Comparison of ENCODE assay signal across 8 cellular contexts in genomic region chr1:173190101-173190895, GRCh38. TPM values are rescaled to one million over a fixed set of nuclear protein-coding genes. Genes with fewer than 3 reads are reported as not detected.
DNase-seq lines count a peak whose midpoint lies in the region; ATAC-seq and TF ChIP-seq lines count a peak whose summit lies in the region.

No MANE protein-coding gene starts in this region.

- no peak overlapping the region for H3K9ac ChIP-seq in liver (ENCODE audit: low read depth in 1 of 2, low read length in 2 of 2)

- intact Hi-C loops in transverse colon (cut with DNase I; ENCODE audit: low total_unique reads), result no loop called here

- DNase-seq in DMS 273 treated with DMSO at 0.1 percent for 48 hours (lab: John Stamatoyannopoulos, UW) (peak; percentile 40), NCI-H1105 treated with DMSO at 0.1 percent for 48 hours (lab: John Stamatoyannopoulos, UW) (peak; percentile 41), cerebellar cortex (ENCODE audit: low spot score) (peak; percentile 42), transverse colon (peak; percentile 79), DMS79 (lab: John Stamatoyannopoulos, UW) (no peak), ecto neural progenitor cell (ENCODE audit: low spot score) (no peak)

- in situ Hi-C loops in transverse colon (cut with MboI; ENCODE audit: low pct_ligation_motif_present in 1 of 4, low pct_unique_long_range_greater_than_20kb in 1 of 4, low sequenced_read_pairs in 3 of 4), result no loop called here

- H3K4me3 ChIP-seq in liver (ENCODE audit: low read depth in 1 of 3, low read length in 3 of 3) (no peak overlapping the region), transverse colon (no peak overlapping the region)

- no peak for TF ChIP-seq EP300 in transverse colon (IDR thresholded peaks at IDR 0.05; ENCODE audit: low read depth)

- TF ChIP-seq CTCF in liver (IDR thresholded peaks at IDR 0.05; ENCODE audit: low read depth, low read length, missing input control), result no peak
- TF ChIP-seq CTCF in transverse colon (IDR thresholded peaks at IDR 0.05), result no peak

- no peaks in the 10 kb centered on the region for H3K9me3 ChIP-seq in liver (ENCODE audit: control insufficient read depth in 4 of 4, low read length in 3 of 4)
- no peaks in the 10 kb centered on the region for H3K9me3 ChIP-seq in transverse colon

- H3K27ac ChIP-seq in liver (ENCODE audit: low read depth in 1 of 2, low read length in 2 of 2) (peak overlapping the region; percentile 77 to 81), transverse colon (peak overlapping the region; percentile 49 to 71 (median 60))

- H3K27me3 ChIP-seq in liver (ENCODE audit: control insufficient read depth in 4 of 4, insufficient read depth in 4 of 4, low read length in 3 of 4) (no peaks in the 10 kb centered on the region), transverse colon (no peaks in the 10 kb centered on the region)

- H3K36me3 ChIP-seq in liver (ENCODE audit: control insufficient read depth in 4 of 4, insufficient read depth in 3 of 4, low read depth in 1 of 4, low read length in 3 of 4), result no peaks in the 10 kb centered on the region
- no peaks in the 10 kb centered on the region for H3K36me3 ChIP-seq in transverse colon

- peak; percentile 68 to 76 for TF ChIP-seq RAD21 in liver (IDR thresholded peaks at IDR 0.05)

- no peak for ATAC-seq in GM19328 (IDR thresholded peaks at IDR 0.05; ENCODE audit: unreplicated experiment)

- no peak for TF ChIP-seq POLR2A in transverse colon (IDR thresholded peaks at IDR 0.05)

- 19% methylated on average over 10 of the region's 10 CpGs for WGBS in liver
- 34 to 45% methylated on average over 5 to 10 of the region's 10 CpGs for WGBS in transverse colon (ENCODE audit: low coverage in 1 of 2), 2 donors

- H3K4me1 ChIP-seq in liver (ENCODE audit: control insufficient read depth in 4 of 4, insufficient read depth in 4 of 4, low read length in 3 of 4) (peaks cover 3 to 15% (median 10%) of the 10 kb centered on the region in 4 donors), transverse colon (peaks cover 11 to 22% (median 13%) of the 10 kb centered on the region in 4 donors)

TF ChIP-seq in liver, 16 proteins besides CTCF, POLR2A, EP300 and RAD21:
- peak; percentile 93 for TF ChIP-seq SP1 (IDR thresholded peaks at IDR 0.05)
- peak; percentile 99 for TF ChIP-seq MAX (IDR thresholded peaks at IDR 0.05)
- TF ChIP-seq RXRA (IDR thresholded peaks at IDR 0.05), result peak; percentile 97 to 99
- peak; percentile 71 for TF ChIP-seq ATF3 (IDR thresholded peaks at IDR 0.05)
- peak; percentile 72 for TF ChIP-seq TAF1 (conservative IDR thresholded peaks at IDR 0.05)
- TF ChIP-seq JUND (IDR thresholded peaks at IDR 0.05), result peak; percentile 81 to 88
- TF ChIP-seq EGR1 (IDR thresholded peaks at IDR 0.05; ENCODE audit: low read depth in 2 of 2), result peak in 1 of 2 donors; percentile 79
- TF ChIP-seq YY1 (IDR thresholded peaks at IDR 0.05), result peak; percentile 89
- TF ChIP-seq GABPA (IDR thresholded peaks at IDR 0.05 in 1 of 2, conservative IDR thresholded peaks at IDR 0.05 in 1 of 2), result peak; percentile 14 to 57
- peak; percentile 82 for TF ChIP-seq FOXA1 (IDR thresholded peaks at IDR 0.05)
- peak; percentile 81 for TF ChIP-seq NR2F2 (IDR thresholded peaks at IDR 0.05)
- peak; percentile 54 for TF ChIP-seq REST (IDR thresholded peaks at IDR 0.05)
- peak; percentile 51 for TF ChIP-seq HNF4G (IDR thresholded peaks at IDR 0.05)
- peak; percentile 80 to 90 for TF ChIP-seq HNF4A (conservative IDR thresholded peaks at IDR 0.05)
- peak; percentile 82 for TF ChIP-seq FOXA2 (IDR thresholded peaks at IDR 0.05)
- TF ChIP-seq, protein P1, sequence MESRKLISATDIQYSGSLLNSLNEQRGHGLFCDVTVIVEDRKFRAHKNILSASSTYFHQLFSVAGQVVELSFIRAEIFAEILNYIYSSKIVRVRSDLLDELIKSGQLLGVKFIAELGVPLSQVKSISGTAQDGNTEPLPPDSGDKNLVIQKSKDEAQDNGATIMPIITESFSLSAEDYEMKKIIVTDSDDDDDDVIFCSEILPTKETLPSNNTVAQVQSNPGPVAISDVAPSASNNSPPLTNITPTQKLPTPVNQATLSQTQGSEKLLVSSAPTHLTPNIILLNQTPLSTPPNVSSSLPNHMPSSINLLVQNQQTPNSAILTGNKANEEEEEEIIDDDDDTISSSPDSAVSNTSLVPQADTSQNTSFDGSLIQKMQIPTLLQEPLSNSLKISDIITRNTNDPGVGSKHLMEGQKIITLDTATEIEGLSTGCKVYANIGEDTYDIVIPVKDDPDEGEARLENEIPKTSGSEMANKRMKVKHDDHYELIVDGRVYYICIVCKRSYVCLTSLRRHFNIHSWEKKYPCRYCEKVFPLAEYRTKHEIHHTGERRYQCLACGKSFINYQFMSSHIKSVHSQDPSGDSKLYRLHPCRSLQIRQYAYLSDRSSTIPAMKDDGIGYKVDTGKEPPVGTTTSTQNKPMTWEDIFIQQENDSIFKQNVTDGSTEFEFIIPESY (IDR thresholded peaks at IDR 0.05), result peak; percentile 86
TF ChIP-seq in liver: peak in this region for 16.

RNA-seq across cellular contexts. Expression of gene TNFSF4, which starts 16.8 kb away (rescaled TPM):
- total RNA-seq in liver (1 to 10 TPM in 1 of 2 donors, under 1 TPM in 1; 0.59 to 2.1 TPM), transverse colon (1 to 10 TPM in 3 of 4 donors, not detected in 1; 1.4 to 1.6 (median 1.5) TPM)
- under 1 TPM; 0.18 to 0.32 TPM for polyA plus RNA-seq in liver

Comparison
In these comparisons a context has a peak if more than half of its experiments do, and no peak if none do; other contexts are left out.
1. DNase-seq: peak in DMS 273 treated with DMSO at 0.1 percent for 48 hours (single experiment), NCI-H1105 treated with DMSO at 0.1 percent for 48 hours (single experiment), cerebellar cortex (single experiment) and transverse colon (single experiment); none in DMS79 (single experiment) and ecto neural progenitor cell (single experiment).